27 cellular contexts compared by ENCODE assay signal in genomic region chr14:99077844-99078236, GRCh38.
"Had no signal": no experiment of that assay in that cellular context is flagged by ENCODE, and none has a peak within 500 bp of the region (broad histone marks: within the 10 kb centered on the region; RNA-seq: fewer than 3 reads in every experiment).

No MANE protein-coding gene starts in this region.

- H3K4me3 ChIP-seq: coronary artery, dorsolateral prefrontal cortex, esophagus muscularis mucosa, gastrocnemius medialis, heart left ventricle had no signal

- H3K9me3 Mint-ChIP-seq: central memory CD8-positive, alpha-beta T cell had no signal

- H3K4me3 Mint-ChIP-seq: activated CD4-positive, alpha-beta memory T cell treated with anti-CD3 and anti-CD28 coated beads, Interleukin-2, amount 10 ng/mL, durations not matched to agents 7 days and 5 days; activated CD4-positive, alpha-beta T cell treated with anti-CD3 and anti-CD28 coated beads, Interleukin-2, amount 10 ng/mL, durations not matched to agents 7 days and 5 days; activated naive CD8-positive, alpha-beta T cell; activated T-cell treated with anti-CD3 and anti-CD28 coated beads, Interleukin-2, amount 50 U/mL, for 4 hours; activated T-helper 17 cell treated with anti-CD3 and anti-CD28 coated beads, Interleukin-2, amount 50 U/mL, for 72 hours; central memory CD8-positive, alpha-beta T cell; dendritic cell treated with granulocyte-macrophage colony-stimulating factor and Interleukin-4, amounts not matched to agents 40 ng/mL and 50 ng/mL, for 4 days; effector memory CD8-positive, alpha-beta T cell had no signal

- DNase-seq: activated CD4-positive, alpha-beta memory T cell treated with anti-CD3 and anti-CD28 coated beads, Interleukin-2, amount 10 ng/mL, durations not matched to agents 7 days and 5 days; activated CD4-positive, alpha-beta T cell treated with anti-CD3 and anti-CD28 coated beads for 4 hours; activated CD4-positive, alpha-beta T cell treated with anti-CD3 and anti-CD28 coated beads, Interleukin-2, amount 10 ng/mL, durations not matched to agents 7 days and 5 days; activated CD4-positive, alpha-beta T cell treated with anti-CD3 and anti-CD28 coated beads, Interleukin-2, amount 50 U/mL, for 4 hours; activated CD4-positive, CD25-positive, alpha-beta regulatory T cell; activated CD4-positive, CD25-positive, alpha-beta regulatory T cell treated with anti-CD3 and anti-CD28 coated beads, Interleukin-2, amount 50 U/mL, for 72 hours; activated effector memory CD4-positive, alpha-beta T cell treated with Interleukin-2 at 50 U/mL for 16 hours; activated gamma-delta T cell treated with Interleukin-2 at 50 U/mL for 16 hours; activated naive CD4-positive, alpha-beta T cell treated with anti-CD3 and anti-CD28 coated beads, Interleukin-2, amount 50 U/mL, for 16 hours; activated naive CD4-positive, alpha-beta T cell treated with Interleukin-2 at 50 U/mL for 16 hours; activated T-cell treated with anti-CD3 and anti-CD28 coated beads, Interleukin-2, amount 50 U/mL, for 4 hours; amniotic stem cell; anterior cingulate cortex; brain microvascular endothelial cell; dorsolateral prefrontal cortex; effector memory CD8-positive, alpha-beta T cell; erythroblast; gastrocnemius medialis; glutamatergic neuron; heart left ventricle had no signal

- ATAC-seq: effector memory CD8-positive, alpha-beta T cell; gastrocnemius medialis; heart left ventricle had no signal

- H3K27ac Mint-ChIP-seq: activated CD4-positive, alpha-beta memory T cell treated with anti-CD3 and anti-CD28 coated beads, Interleukin-2, amount 10 ng/mL, durations not matched to agents 7 days and 5 days; activated CD4-positive, alpha-beta T cell treated with anti-CD3 and anti-CD28 coated beads, Interleukin-2, amount 10 ng/mL, durations not matched to agents 7 days and 5 days; activated naive CD8-positive, alpha-beta T cell; activated T-helper 17 cell treated with anti-CD3 and anti-CD28 coated beads, Interleukin-2, amount 50 U/mL, for 72 hours; dendritic cell treated with granulocyte-macrophage colony-stimulating factor and Interleukin-4, amounts not matched to agents 40 ng/mL and 50 ng/mL, for 4 days had no signal

- H3K27ac ChIP-seq: brain microvascular endothelial cell, coronary artery, dorsolateral prefrontal cortex, esophagus muscularis mucosa, foreskin keratinocyte, gastrocnemius medialis, heart left ventricle had no signal

- H3K27me3 ChIP-seq: brain microvascular endothelial cell, foreskin keratinocyte had no signal

- H3K27me3 Mint-ChIP-seq: activated CD4-positive, alpha-beta T cell treated with anti-CD3 and anti-CD28 coated beads, Interleukin-2, amount 10 ng/mL, durations not matched to agents 7 days and 5 days; activated naive CD8-positive, alpha-beta T cell; activated T-helper 17 cell treated with anti-CD3 and anti-CD28 coated beads, Interleukin-2, amount 50 U/mL, for 72 hours; central memory CD8-positive, alpha-beta T cell; dendritic cell treated with granulocyte-macrophage colony-stimulating factor and Interleukin-4, amounts not matched to agents 40 ng/mL and 50 ng/mL, for 4 days; effector memory CD8-positive, alpha-beta T cell had no signal

- H3K4me1 Mint-ChIP-seq: central memory CD8-positive, alpha-beta T cell had no signal
